8 cellular contexts compared by ENCODE assay signal in genomic region chr19:10701955-10702307, GRCh38. TPM values are rescaled to one million over a fixed set of nuclear protein-coding genes. Genes with fewer than 3 reads are reported as not detected.
A peak's percentile ranks its signal among the peaks of the same experiment; 100 is the strongest.
DNase-seq lines count a peak whose midpoint lies in the region; ATAC-seq and TF ChIP-seq lines count a peak whose summit lies in the region.

No MANE protein-coding gene starts in this region.

- H3K27me3 Mint-ChIP-seq in stimulated activated naive CD8-positive, alpha-beta T cell treated with anti-CD3 and anti-CD28 coated beads, Interleukin-15, amount 100 ng/mL, for 72 hours = peaks cover 8% of the 10 kb centered on the region

- no peaks in the 10 kb centered on the region for H4K20me1 ChIP-seq in GM23248 (ENCODE audit: insufficient read depth)

- H3K4me3 Mint-ChIP-seq in stimulated activated naive CD8-positive, alpha-beta T cell treated with anti-CD3 and anti-CD28 coated beads, Interleukin-15, amount 100 ng/mL, for 72 hours = peak overlapping the region; percentile 98

- peaks cover 17% of the 10 kb centered on the region for H3K4me1 Mint-ChIP-seq in stimulated activated naive CD8-positive, alpha-beta T cell treated with anti-CD3 and anti-CD28 coated beads, Interleukin-15, amount 100 ng/mL, for 72 hours

- no peak for TF ChIP-seq POLR2A in body of pancreas (IDR thresholded peaks at IDR 0.05)

- TF ChIP-seq CTCF in body of pancreas (IDR thresholded peaks at IDR 0.05) = no peak

- peak overlapping the region; percentile 91 for H3K4me2 ChIP-seq in GM23248 (ENCODE audit: unreplicated experiment)

- H3K4me1 ChIP-seq in GM23248 (ENCODE audit: insufficient read depth) (no peaks in the 10 kb centered on the region), body of pancreas (peaks cover 16% of the 10 kb centered on the region)

- DNase-seq in EH (ENCODE audit: low read depth) (peak; percentile 26), GM23248 (peak; percentile 40), NCI-H524 treated with DMSO at 0.1 percent for 48 hours (lab: John Stamatoyannopoulos, UW) (peak; percentile 13), body of pancreas (no peak), cerebellum (ENCODE audit: low spot score) (no peak)
- peak in 1 of 2 donors; percentile 40 for DNase-seq in stimulated activated naive CD8-positive, alpha-beta T cell treated with anti-CD3 and anti-CD28 coated beads, Interleukin-15, amount 100 ng/mL, for 72 hours

- no peaks in the 10 kb centered on the region for H3K9me3 ChIP-seq in GM23248 (ENCODE audit: low read depth)
- H3K9me3 ChIP-seq in body of pancreas = no peaks in the 10 kb centered on the region

- peak overlapping the region; percentile 92 for H3K9ac ChIP-seq in GM23248

- intact Hi-C loops in body of pancreas (cut with DNase I) = no loop called here

- ATAC-seq in body of pancreas (peak; percentile 28), HG02938 (IDR thresholded peaks at IDR 0.05; ENCODE audit: unreplicated experiment) (no peak)
- ATAC-seq in stimulated activated naive CD8-positive, alpha-beta T cell treated with anti-CD3 and anti-CD28 coated beads, Interleukin-15, amount 100 ng/mL, for 72 hours = peak; percentile 57

- in situ Hi-C loops in GM23248 (cut with MboI) = no loop called here

- H3K27ac ChIP-seq in GM23248 (0 out of 2 replicates have a peak overlapping the region, but pooled peaks have one; percentile 59), body of pancreas (peak overlapping the region in 3 of 4 donors; percentile 13 to 82 (median 66)), layer of hippocampus (ENCODE audit: low read depth, low read length) (peak overlapping the region; percentile 75)

- no peaks in the 10 kb centered on the region for H3F3A ChIP-seq in GM23248 (ENCODE audit: insufficient read depth)

- peaks cover 3% of the 10 kb centered on the region; the same call in 1 of the 2 replicates for H3K79me2 ChIP-seq in GM23248 (ENCODE audit: insufficient read depth)

- H3K9me2 ChIP-seq in GM23248 (ENCODE audit: insufficient read depth) = no peaks in the 10 kb centered on the region

- peak overlapping the region; percentile 94 for H3K4me3 ChIP-seq in GM23248
- H3K4me3 ChIP-seq in body of pancreas = peak overlapping the region; percentile 54 to 86

- WGBS in GM23248 (ENCODE audit: low coverage in 1 of 2, low lambda C conversion rate in 2 of 2, missing lambda C conversion rate in 2 of 2), 2 experiments = 3 to 4% methylated on average over 18 to 21 of the region's 21 CpGs
- 1 to 5% methylated on average over 4 to 21 of the region's 21 CpGs for WGBS in body of pancreas, 2 donors

- H3K36me3 ChIP-seq in GM23248 (ENCODE audit: low read depth) = no peaks in the 10 kb centered on the region
- H3K36me3 ChIP-seq in body of pancreas (replicated peaks in 1 of 2; ENCODE audit: insufficient read depth in 1 of 2, low read depth in 2 of 2) = no peaks in the 10 kb centered on the region

- H2AFZ ChIP-seq in GM23248 = peak overlapping the region; percentile 99

- H3K27ac Mint-ChIP-seq in stimulated activated naive CD8-positive, alpha-beta T cell treated with anti-CD3 and anti-CD28 coated beads, Interleukin-15, amount 100 ng/mL, for 72 hours = peak overlapping the region; percentile 81 to 95

- no peaks in the 10 kb centered on the region for H3K27me3 ChIP-seq in GM23248 (replicated peaks; ENCODE audit: insufficient read depth)
- H3K27me3 ChIP-seq in body of pancreas = no peaks in the 10 kb centered on the region
- no peaks in the 10 kb centered on the region for H3K27me3 ChIP-seq in layer of hippocampus (ENCODE audit: control insufficient read depth, insufficient read depth, low read length)

- H3K9me3 Mint-ChIP-seq in stimulated activated naive CD8-positive, alpha-beta T cell treated with anti-CD3 and anti-CD28 coated beads, Interleukin-15, amount 100 ng/mL, for 72 hours = no peaks in the 10 kb centered on the region

RNA-seq across cellular contexts. Expression of gene QTRT1, which starts 0.7 kb away (rescaled TPM):
- total RNA-seq in GM23248 (2014; rRNA removed; shearing (Covaris generic)) = 33.2 and 42.2 TPM in 2 replicates
- 42.7 and 49.0 TPM in 2 replicates for polyA plus RNA-seq in GM23248 (2016; fragmentation: Nextera tagmentation; extraction: Ambion mirVana)
- total RNA-seq in body of pancreas (10 to 100 TPM; 71.6 to 89.7 TPM), cerebellum (28.1 TPM)

RNA-seq across cellular contexts. Expression of gene DNM2, which starts 15.9 kb away (rescaled TPM):
- total RNA-seq in GM23248 (2014; rRNA removed; shearing (Covaris generic)) = 47.2 and 48.9 TPM in 2 replicates
- polyA plus RNA-seq in GM23248 (2016; fragmentation: Nextera tagmentation; extraction: Ambion mirVana) = 58.7 and 60.5 TPM in 2 replicates
- total RNA-seq in body of pancreas = 100 to 1,000 TPM in 1 of 2 donors, 10 to 100 TPM in 1; 98.6 to 158 TPM
- total RNA-seq in cerebellum = 67.1 TPM

RNA-seq across cellular contexts. Expression of gene ILF3, which starts 47.8 kb away (rescaled TPM):
- 75.5 and 93.2 TPM in 2 replicates for total RNA-seq in GM23248 (2014; rRNA removed; shearing (Covaris generic))
- 80.1 and 81.6 TPM in 2 replicates for polyA plus RNA-seq in GM23248 (2016; fragmentation: Nextera tagmentation; extraction: Ambion mirVana)
- 100 to 1,000 TPM in 1 of 2 donors, 10 to 100 TPM in 1; 90.3 to 150 TPM for total RNA-seq in body of pancreas
- total RNA-seq in cerebellum = 163 TPM

Comparison
In these comparisons a context has a peak if more than half of its experiments do, and no peak if none do; other contexts are left out.
1. DNase-seq: peak in EH (single experiment), GM23248 (single experiment) and NCI-H524 treated with DMSO at 0.1 percent for 48 hours (single experiment); none in body of pancreas (0 of 4) and cerebellum (single experiment).
2. Peak in every context shown above with its lines, with median percentiles within 50 percentile points of each other: H3K27ac ChIP-seq.